In genomic region chr10:95245425-95246055, GRCh38 we compare ENCODE assay signal across 12 cellular contexts. TPM values are rescaled to one million over a fixed set of nuclear protein-coding genes. Genes with fewer than 3 reads are reported as not detected.
DNase-seq lines count a peak whose midpoint lies in the region; ATAC-seq and TF ChIP-seq lines count a peak whose summit lies in the region.
"Had no signal": no experiment of that assay in that cellular context is flagged by ENCODE, and none has a peak within 500 bp of the region (broad histone marks: within the 10 kb centered on the region; RNA-seq: fewer than 3 reads in every experiment).

No MANE protein-coding gene starts in this region.

- H3K27ac ChIP-seq in lung (ENCODE audit: low read depth in 1 of 2, low read length in 1 of 2): no peak overlapping the region
- H3K27ac ChIP-seq: cardiac muscle cell had no signal

- H3K36me3 Mint-ChIP-seq in CD14-positive monocyte (no peaks in the 10 kb centered on the region), type B pancreatic cell (peaks cover 3% of the 10 kb centered on the region)

- H3K4me3 Mint-ChIP-seq in CD14-positive monocyte (no peak overlapping the region), type B pancreatic cell (no peak overlapping the region)

- peaks cover 10 to 14% of the 10 kb centered on the region in 2 donors for H3K4me1 ChIP-seq in lung (ENCODE audit: control insufficient read depth in 2 of 2, insufficient read depth in 2 of 2, low read length in 2 of 2)

- WGBS in lung, 2 donors: 53 to 69% methylated on average over 6 of the region's 6 CpGs

- H3K9me3 ChIP-seq in lung (ENCODE audit: control insufficient read depth in 2 of 2, insufficient read depth in 1 of 2, low read length in 1 of 2): no peaks in the 10 kb centered on the region

- peak overlapping the region in 1 of 7 donors; percentile 32 for H3K27ac Mint-ChIP-seq in CD14-positive monocyte
- no peak overlapping the region for H3K27ac Mint-ChIP-seq in type B pancreatic cell

- H3K27me3 ChIP-seq in lung (ENCODE audit: control insufficient read depth, insufficient read depth): no peaks in the 10 kb centered on the region
- H3K27me3 ChIP-seq: cardiac muscle cell had no signal

- H3K36me3 ChIP-seq in lung (ENCODE audit: control insufficient read depth in 2 of 2, insufficient read depth in 2 of 2, low read length in 2 of 2): peaks cover 8 to 42% of the 10 kb centered on the region in 2 donors

- H3K4me1 Mint-ChIP-seq in CD14-positive monocyte: peaks cover 4% of the 10 kb centered on the region
- H3K4me1 Mint-ChIP-seq in type B pancreatic cell (ENCODE audit: unreplicated experiment): peaks cover 25% of the 10 kb centered on the region

- ATAC-seq in GM19023 (IDR thresholded peaks at IDR 0.05; ENCODE audit: unreplicated experiment) (peak; percentile 90), GM21717 (IDR thresholded peaks at IDR 0.05; ENCODE audit: unreplicated experiment) (peak; percentile 89), HG03354 (IDR thresholded peaks at IDR 0.05; ENCODE audit: poor library complexity, severe bottlenecking, unreplicated experiment) (peak; percentile 89), lung (ENCODE audit: insufficient read depth, low FRiP score) (no peak)

- no peak overlapping the region for H3K4me3 ChIP-seq in lung
- H3K4me3 ChIP-seq: cardiac muscle cell had no signal

- no peaks in the 10 kb centered on the region for H3K9me3 Mint-ChIP-seq in CD14-positive monocyte
- H3K9me3 Mint-ChIP-seq in type B pancreatic cell: no peaks in the 10 kb centered on the region

- intact Hi-C loops in CD14-positive monocyte (cut with micrococcal nuclease): loop anchor here (1.0 to 5.0 kb wide), 2 partner anchors 117 to 118 kb away; no protein-coding TSS in a partner anchor

- TF ChIP-seq CTCF in lung (IDR thresholded peaks at IDR 0.05; ENCODE audit: control extremely low read depth, extremely low read depth) (no peak), CD14-positive monocyte (IDR thresholded peaks at IDR 0.05) (no peak), type B pancreatic cell (conservative IDR thresholded peaks at IDR 0.05) (no peak)

- peaks cover 0 to 7% (median 0%) of the 10 kb centered on the region in 3 donors for H3K27me3 Mint-ChIP-seq in CD14-positive monocyte (ENCODE audit: low read depth in 3 of 3)
- H3K27me3 Mint-ChIP-seq in type B pancreatic cell: no peaks in the 10 kb centered on the region

- DNase-seq in lung (ENCODE audit: low spot score): peak; percentile 24
- no peak for DNase-seq in CD14-positive monocyte (ENCODE audit: low spot score)
- DNase-seq in central memory CD4-positive, alpha-beta T cell: no peak
- no peak for DNase-seq in type B pancreatic cell (ENCODE audit: extremely low spot score, unreplicated experiment)
- DNase-seq in cerebellum (ENCODE audit: low spot score): no peak
- DNase-seq: activated CD4-positive, alpha-beta T cell treated with anti-CD3 and anti-CD28 coated beads, Interleukin-2, amount 50 U/mL, for 1 hour had no signal

RNA-seq across cellular contexts. Expression of gene PDLIM1, which starts 45.3 kb away (rescaled TPM):
- total RNA-seq in lung: 100 to 1,000 TPM in 1 of 2 donors, 10 to 100 TPM in 1; 61.4 to 243 TPM
- polyA plus RNA-seq in lung: 100 to 1,000 TPM; 156 to 200 TPM
- polyA plus RNA-seq in CD14-positive monocyte: 1 to 10 TPM; 4.8 to 5.2 TPM
- total RNA-seq in type B pancreatic cell (ENCODE audit: low replicate concordance): 171 and 347 TPM in 2 replicates
- 4.4 TPM for total RNA-seq in cerebellum

RNA-seq across cellular contexts. Expression of gene ACSM6, which starts 51.5 kb away (rescaled TPM):
- not detected for total RNA-seq in lung
- polyA plus RNA-seq in lung: not detected
- not detected for polyA plus RNA-seq in CD14-positive monocyte
- not detected in 2 replicates for total RNA-seq in type B pancreatic cell (ENCODE audit: low replicate concordance)
- not detected for total RNA-seq in cerebellum
- total RNA-seq: cardiac muscle cell, LHCN-M2 had no signal
- polyA plus RNA-seq: neural cell had no signal

Comparison
In these comparisons a context has a peak if more than half of its experiments do, and no peak if none do; other contexts are left out.
1. RNA of gene PDLIM1, which starts 45.3 kb away (total RNA-seq): 61.4 to 243 TPM in lung and 171 to 347 TPM in type B pancreatic cell; 4.4 TPM in cerebellum (single experiment); every median in the first group is over 10 times any median in the second.